Comparison of ENCODE assay signal across 9 cellular contexts in the genomic region with DNA sequence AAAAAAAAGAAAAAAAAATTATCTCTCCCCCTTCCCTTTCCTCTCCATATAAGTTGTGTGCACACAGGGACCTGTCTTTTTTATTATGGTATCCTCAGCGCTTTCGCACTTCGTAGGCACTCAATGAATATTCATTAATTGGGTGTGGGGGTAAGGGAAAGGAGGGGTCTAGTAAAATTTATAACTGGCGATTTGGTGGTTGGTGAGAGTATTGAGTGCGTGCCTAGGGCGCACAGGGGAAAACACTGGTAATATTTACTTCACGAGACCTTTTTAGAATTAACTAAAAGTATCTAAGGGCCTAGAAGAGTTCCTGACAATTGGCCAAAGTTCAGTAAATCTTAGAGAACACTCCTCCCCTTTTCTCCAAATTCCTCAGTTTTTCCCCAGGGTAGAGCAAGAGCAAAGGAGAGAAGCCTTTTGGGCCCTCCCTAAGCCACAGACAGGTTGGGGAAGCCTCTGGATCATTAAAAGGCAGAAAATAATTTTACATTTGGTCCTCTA. TPM values are rescaled to one million over a fixed set of nuclear protein-coding genes. Genes with fewer than 3 reads are reported as not detected.
A peak's percentile ranks its signal among the peaks of the same experiment; 100 is the strongest.
DNase-seq lines count a peak whose midpoint lies in the region; ATAC-seq, FAIRE-seq and TF ChIP-seq lines count a peak whose summit lies in the region.
"Had no signal": no experiment of that assay in that cellular context is flagged by ENCODE, and none has a peak within 500 bp of the region (broad histone marks: within the 10 kb centered on the region; RNA-seq: fewer than 3 reads in every experiment).

No MANE protein-coding gene starts in this region.

- TF ChIP-seq CTCF in IMR-90 (conservative IDR thresholded peaks at IDR 0.05; ENCODE audit: low read depth, low read length) (no peak), ascending aorta (IDR thresholded peaks at IDR 0.05) (no peak), kidney (IDR thresholded peaks at IDR 0.05; ENCODE audit: borderline replicate concordance, extremely low read depth, insufficient read depth) (no peak)

- no peak for DNase-seq in IMR-90
- DNase-seq in ascending aorta (ENCODE audit: low spot score in 2 of 2) = no peak
- DNase-seq in kidney = no peak
- no peak for DNase-seq in SW480 (ENCODE audit: low spot score)
- DNase-seq: activated CD8-positive, alpha-beta memory T cell treated with anti-CD3 and anti-CD28 coated beads, Interleukin-2, amount 50 U/mL, for 4 hours had no signal

- H3K18ac ChIP-seq in IMR-90 (ENCODE audit: low read depth, low read length) = no peak overlapping the region

- no peak overlapping the region for H2BK15ac ChIP-seq in IMR-90 (ENCODE audit: low read depth, low read length)

- H4K8ac ChIP-seq in IMR-90 (ENCODE audit: low read depth in 2 of 2, low read length in 2 of 2) = peak overlapping the region; percentile 15 to 77; a peak in 3 of 4 replicates

- peak overlapping the region; percentile 81 for H4K5ac ChIP-seq in IMR-90 (ENCODE audit: low read depth, low read length)

- H3K27me3 Mint-ChIP-seq in stimulated activated memory B cell treated with anti-CD40 and anti-IgM and Interleukin-4, amounts not matched to agents 10 μg/mL and 1 μg/mL and 100 μg/mL, for 72 hours = peaks cover 62% of the 10 kb centered on the region

- no peaks in the 10 kb centered on the region for H4K20me1 ChIP-seq in IMR-90 (ENCODE audit: insufficient read depth, low read length)

- peaks cover 6% of the 10 kb centered on the region for H3K4me1 Mint-ChIP-seq in stimulated activated memory B cell treated with anti-CD40 and anti-IgM and Interleukin-4, amounts not matched to agents 10 μg/mL and 1 μg/mL and 100 μg/mL, for 72 hours

- POLR2A ChIA-PET in IMR-90 (lab: Charles Lee; ENCODE audit: unreplicated experiment) = no interaction called here

- in situ Hi-C loops in IMR-90 (cut with MboI; ENCODE audit: low sequenced_read_pairs) = no loop called here

- TF ChIP-seq RAD21 in IMR-90 (IDR thresholded peaks at IDR 0.05; ENCODE audit: low read length) = no peak

- H3K79me1 ChIP-seq in IMR-90 (ENCODE audit: low read depth in 1 of 2, low read length in 2 of 2) = no peaks in the 10 kb centered on the region

- no peak for TF ChIP-seq POLR2A in IMR-90 (IDR thresholded peaks at IDR 0.05; ENCODE audit: low read depth, low read length)

- H3K27me3 ChIP-seq in IMR-90 (ENCODE audit: control insufficient read depth, insufficient read depth, low read length) = no peaks in the 10 kb centered on the region
- no peaks in the 10 kb centered on the region for H3K27me3 ChIP-seq in ascending aorta

- WGBS in IMR-90 (ENCODE audit: extremely low coverage in 2 of 2, insufficient read length in 1 of 2), 2 experiments = no CpG with 5 or more reads among the region's 7 CpGs

- intact Hi-C loops in IMR-90 (cut with micrococcal nuclease) = loop anchor here (5.0 kb wide), 1 partner anchor 117 kb away; no protein-coding TSS in a partner anchor
- intact Hi-C loops in ascending aorta (cut with DNase I) = loop anchor here (1.0 kb wide), 1 partner anchor 25 kb away; a partner anchor contains a TSS
- intact Hi-C loops in kidney (cut with DNase I) = no loop called here

- no peak overlapping the region for H2AK5ac ChIP-seq in IMR-90 (ENCODE audit: low read depth, low read length)

- H3K23ac ChIP-seq in IMR-90 (ENCODE audit: low read depth, low read length) = no peak overlapping the region

- H3K4me1 ChIP-seq in IMR-90 (ENCODE audit: control insufficient read depth, insufficient read depth, low read length) = peaks cover 4% of the 10 kb centered on the region; the same call in 1 of the 2 replicates
- peaks cover 0 to 5% of the 10 kb centered on the region in 2 donors for H3K4me1 ChIP-seq in ascending aorta
- H3K4me1 ChIP-seq in kidney (ENCODE audit: control insufficient read depth in 1 of 2, insufficient read depth in 1 of 2, low read depth in 1 of 2, low read length in 2 of 2) = peaks cover 0 to 6% of the 10 kb centered on the region in 2 donors

- no peaks in the 10 kb centered on the region for H3K36me3 Mint-ChIP-seq in stimulated activated memory B cell treated with anti-CD40 and anti-IgM and Interleukin-4, amounts not matched to agents 10 μg/mL and 1 μg/mL and 100 μg/mL, for 72 hours

- no peak overlapping the region for H3K27ac Mint-ChIP-seq in stimulated activated memory B cell treated with anti-CD40 and anti-IgM and Interleukin-4, amounts not matched to agents 10 μg/mL and 1 μg/mL and 100 μg/mL, for 72 hours

- peak overlapping the region; percentile 63 for H3K4me3 Mint-ChIP-seq in stimulated activated memory B cell treated with anti-CD40 and anti-IgM and Interleukin-4, amounts not matched to agents 10 μg/mL and 1 μg/mL and 100 μg/mL, for 72 hours

- BruUV-seq in IMR-90 (replicated peaks; lab: Mats Ljungman, UMichigan) = no TSS peak

- H3K14ac ChIP-seq in IMR-90 (replicated peaks; ENCODE audit: low read depth, low read length) = no peak overlapping the region

- no peak overlapping the region for H3K56ac ChIP-seq in IMR-90 (ENCODE audit: extremely low read depth, insufficient read depth, low read length)

- CTCF ChIA-PET in IMR-90 (lab: Yijun Ruan, JAX) = interaction anchor here (1.9 kb wide), 1 partner anchor 19 kb away, joined by 9 read pairs; no protein-coding TSS in a partner anchor

- H4K91ac ChIP-seq in IMR-90 (ENCODE audit: insufficient read depth, low read depth, low read length) = no peak overlapping the region

- peak overlapping the region; percentile 87; the same call in 1 of the 2 replicates for H3K4me2 ChIP-seq in IMR-90 (ENCODE audit: low read depth, low read length)

- H2AFZ ChIP-seq in IMR-90 (replicated peaks; ENCODE audit: low read length, poor library complexity) = peak overlapping the region; percentile 91

- H3K9me3 Mint-ChIP-seq in stimulated activated memory B cell treated with anti-CD40 and anti-IgM and Interleukin-4, amounts not matched to agents 10 μg/mL and 1 μg/mL and 100 μg/mL, for 72 hours = no peaks in the 10 kb centered on the region

- 0 out of 2 replicates have a peak overlapping the region, but pooled peaks have one; percentile 6 for H3K4ac ChIP-seq in IMR-90 (ENCODE audit: low read depth, low read length)

- no peaks in the 10 kb centered on the region; the same call in 1 of the 2 replicates for H3K9me1 ChIP-seq in IMR-90 (ENCODE audit: insufficient read depth, low read length)

- dilution Hi-C loops in IMR-90 (cut with HindIII; ENCODE audit: low sequenced_read_pairs, unreplicated experiment) = no loop called here

- ATAC-seq in IMR-90 (ENCODE audit: low read depth) = no peak
- no peak for ATAC-seq in stimulated activated memory B cell treated with anti-CD40 and anti-IgM and Interleukin-4, amounts not matched to agents 10 μg/mL and 1 μg/mL and 100 μg/mL, for 72 hours
- no peak for ATAC-seq in GM18502 (IDR thresholded peaks at IDR 0.05; ENCODE audit: poor library complexity, unreplicated experiment)
- no peak for ATAC-seq in HG02938 (IDR thresholded peaks at IDR 0.05; ENCODE audit: unreplicated experiment)
- ATAC-seq in HG02970 (IDR thresholded peaks at IDR 0.05; ENCODE audit: low FRiP score, unreplicated experiment) = no peak

- no peak overlapping the region for H2AK9ac ChIP-seq in IMR-90 (replicated peaks; ENCODE audit: low read depth, low read length, poor library complexity)

- H3K9ac ChIP-seq in IMR-90 (ENCODE audit: low read depth, low read length) (no peak overlapping the region), kidney (ENCODE audit: low read length in 2 of 2) (peak overlapping the region; percentile 24 to 46)

- H3K4me3 ChIP-seq in IMR-90 (ENCODE audit: insufficient read depth, low read depth, low read length) = no peak overlapping the region
- H3K4me3 ChIP-seq in ascending aorta = peak overlapping the region; percentile 61 to 82
- H3K4me3 ChIP-seq in kidney (ENCODE audit: low read length in 2 of 2) = peak overlapping the region in 1 of 2 donors; percentile 59

- no peak overlapping the region for H2BK20ac ChIP-seq in IMR-90 (ENCODE audit: low read depth, low read length)

- no peaks in the 10 kb centered on the region for H3K36me3 ChIP-seq in IMR-90 (ENCODE audit: control insufficient read depth, insufficient read depth, low read length)
- H3K36me3 ChIP-seq in ascending aorta = no peaks in the 10 kb centered on the region
- no peaks in the 10 kb centered on the region for H3K36me3 ChIP-seq in kidney (ENCODE audit: control insufficient read depth in 1 of 2, insufficient read depth in 2 of 2, low read length in 2 of 2)

- FAIRE-seq in kidney (lab: Jason Lieb, UNC) = no peak

- H3K9me3 ChIP-seq in IMR-90 (ENCODE audit: control insufficient read depth, insufficient read depth, low read length) (no peaks in the 10 kb centered on the region), ascending aorta (no peaks in the 10 kb centered on the region), kidney (ENCODE audit: control insufficient read depth in 1 of 2, low read length in 2 of 2) (no peaks in the 10 kb centered on the region)

- no peak overlapping the region for H2BK5ac ChIP-seq in IMR-90 (ENCODE audit: low read depth, low read length, poor library complexity, severe bottlenecking)

- no peak overlapping the region for H2BK120ac ChIP-seq in IMR-90 (ENCODE audit: low read depth, low read length)

- no peak overlapping the region for H3K27ac ChIP-seq in IMR-90 (ENCODE audit: insufficient read depth, low read length)
- peak overlapping the region; percentile 40 to 46 for H3K27ac ChIP-seq in ascending aorta
- peak overlapping the region; percentile 22 to 63 for H3K27ac ChIP-seq in kidney (ENCODE audit: low read depth in 2 of 2, low read length in 2 of 2)

TF ChIP-seq in IMR-90, 13 proteins besides CTCF, POLR2A, EP300 and RAD21 (continues in another document):
- TF ChIP-seq BHLHE40 (IDR thresholded peaks at IDR 0.05; ENCODE audit: low read depth, low read length) = no peak
- no peak for TF ChIP-seq SMC3 (IDR thresholded peaks at IDR 0.05; ENCODE audit: low read depth, low read length)
- no peak for TF ChIP-seq MAZ (IDR thresholded peaks at IDR 0.05; ENCODE audit: borderline replicate concordance, low read depth, low read length)
- TF ChIP-seq CHD1 (IDR thresholded peaks at IDR 0.05; ENCODE audit: low read depth, low read length) = no peak
- TF ChIP-seq NFE2L2 (IDR thresholded peaks at IDR 0.05; ENCODE audit: low read depth, low read length) = no peak

RNA-seq across cellular contexts. Expression of a gene that starts 25.7 kb away (rescaled TPM):
- 10.6 and 11.5 TPM in 2 replicates for total RNA-seq in IMR-90 (2012; rRNA removed)
- polyA plus RNA-seq in IMR-90 (2012; rRNA removed) = 15.1 and 18.4 TPM in 2 replicates
- polyA plus RNA-seq in IMR-90 (2012; cell fraction: cytosol; rRNA removed) = 3.8 and 10.2 TPM in 2 replicates
- 10.8 and 15.1 TPM in 2 replicates for polyA plus RNA-seq in IMR-90 (2012; cell fraction: nucleus; rRNA removed; ENCODE audit: low replicate concordance)
- total RNA-seq in ascending aorta = 7.0 TPM
- 2.5 TPM for total RNA-seq in kidney
- polyA plus RNA-seq in kidney (ENCODE audit: insufficient read depth, low read depth, low replicate concordance) = 46.5 TPM

RNA-seq across cellular contexts. Expression of a gene that starts 40.6 kb away (rescaled TPM):
- total RNA-seq in IMR-90 (2012; rRNA removed) = 9.1 and 9.4 TPM in 2 replicates
- polyA plus RNA-seq in IMR-90 (2012; rRNA removed) = 18.1 and 22.7 TPM in 2 replicates
- polyA plus RNA-seq in IMR-90 (2012; cell fraction: cytosol; rRNA removed) = 13.5 and 18.3 TPM in 2 replicates
- polyA plus RNA-seq in IMR-90 (2012; cell fraction: nucleus; rRNA removed; ENCODE audit: low replicate concordance) = 32.5 and 57.8 TPM in 2 replicates
- 59.4 TPM for total RNA-seq in ascending aorta
- total RNA-seq in kidney = 35.4 TPM
- 8.0 TPM for polyA plus RNA-seq in kidney (ENCODE audit: insufficient read depth, low read depth, low replicate concordance)
